In genomic region chr10:30929231-30929820, GRCh38 we compare ENCODE assay signal across 8 cellular contexts.
DNase-seq lines count a peak whose midpoint lies in the region; ATAC-seq and TF ChIP-seq lines count a peak whose summit lies in the region.
"Not testable (repeated sequence)": the region's sequence is repeated elsewhere in the genome, so short reads cannot be mapped to it uniquely, and the experiment has no call there.

No MANE protein-coding gene starts in this region.

- not testable (repeated sequence) for TF ChIP-seq CTCF in CD8-positive, alpha-beta T cell (IDR thresholded peaks at IDR 0.05); OCI-LY3 (IDR thresholded peaks at IDR 0.05; ENCODE audit: low read depth, low read length)

- peak overlapping the region; percentile 81 for H3K4me3 Mint-ChIP-seq in CD8-positive, alpha-beta T cell
- peak overlapping the region; percentile 60 for H3K4me3 Mint-ChIP-seq in activated T-cell treated with anti-CD3 and anti-CD28 coated beads, Interleukin-2, amount 50 U/mL, for 24 hours
- peak overlapping the region; percentile 78 for H3K4me3 Mint-ChIP-seq in activated naive CD8-positive, alpha-beta T cell
- H3K4me3 Mint-ChIP-seq in naive thymus-derived CD4-positive, alpha-beta T cell = peak overlapping the region; percentile 69 to 89 (median 83)

- intact Hi-C loops in CD8-positive, alpha-beta T cell (cut with DNase I, micrococcal nuclease) = not testable (repeated sequence)
- intact Hi-C loops in naive thymus-derived CD4-positive, alpha-beta T cell (cut with micrococcal nuclease) = loop anchor here in 1 of 2 donors (2.0 kb wide), 1 partner anchor 145 kb away; no protein-coding TSS in a partner anchor

- peak overlapping the region; percentile 14 for H3K27ac ChIP-seq in CD8-positive, alpha-beta T cell (ENCODE audit: low read depth, low read length)
- peak overlapping the region; percentile 79 for H3K27ac ChIP-seq in OCI-LY3 (ENCODE audit: low read length)
- H3K27ac ChIP-seq in naive thymus-derived CD4-positive, alpha-beta T cell (ENCODE audit: low read depth, low read length) = peak overlapping the region; percentile 30
- H3K27ac ChIP-seq in thymus (ENCODE audit: low read depth) = peak overlapping the region; percentile 61

- peak in 2 of 7 experiments; percentile 11 to 51 for DNase-seq in CD8-positive, alpha-beta T cell
- not testable (repeated sequence) for DNase-seq in activated T-cell treated with anti-CD3 and anti-CD28 coated beads, Interleukin-2, amount 50 U/mL, for 24 hours
- peak in 6 of 9 donors; percentile 13 to 50 (median 31) for DNase-seq in naive thymus-derived CD4-positive, alpha-beta T cell

- peak overlapping the region; percentile 88 for H3K27ac Mint-ChIP-seq in CD8-positive, alpha-beta T cell
- H3K27ac Mint-ChIP-seq in activated T-cell treated with anti-CD3 and anti-CD28 coated beads, Interleukin-2, amount 50 U/mL, for 24 hours = peak overlapping the region; percentile 19
- H3K27ac Mint-ChIP-seq in activated naive CD8-positive, alpha-beta T cell = peak overlapping the region; percentile 76
- H3K27ac Mint-ChIP-seq in naive thymus-derived CD4-positive, alpha-beta T cell = peak overlapping the region; percentile 80 to 92 (median 84)

- H3K4me3 ChIP-seq in CD8-positive, alpha-beta T cell (ENCODE audit: low read depth, low read length) = peak overlapping the region; percentile 20
- H3K4me3 ChIP-seq in OCI-LY3 (ENCODE audit: low read length) = peak overlapping the region; percentile 74
- H3K4me3 ChIP-seq in naive thymus-derived CD4-positive, alpha-beta T cell (ENCODE audit: low read length) = peak overlapping the region; percentile 16
- H3K4me3 ChIP-seq in thymus (ENCODE audit: low read length) = peak overlapping the region; percentile 3

- H4K20me1 ChIP-seq in OCI-LY3 (ENCODE audit: insufficient read depth, low read length) = not testable (repeated sequence)

- not testable (repeated sequence) for H3K79me2 ChIP-seq in OCI-LY3 (ENCODE audit: low read length)

- H3K4me2 ChIP-seq in OCI-LY3 (ENCODE audit: low read length) = peak overlapping the region; percentile 94

- not testable (repeated sequence) for H3K9me3 ChIP-seq in CD8-positive, alpha-beta T cell (ENCODE audit: low read length); OCI-LY3 (ENCODE audit: insufficient read depth, low read length); naive thymus-derived CD4-positive, alpha-beta T cell (ENCODE audit: control insufficient read depth in 2 of 3, low read length in 3 of 3); thymus (ENCODE audit: control insufficient read depth)

- H3K36me3 ChIP-seq in CD8-positive, alpha-beta T cell (ENCODE audit: insufficient read depth, low read length); OCI-LY3 (replicated peaks; ENCODE audit: low read depth, low read length); naive thymus-derived CD4-positive, alpha-beta T cell (ENCODE audit: control insufficient read depth in 2 of 3, insufficient read depth in 3 of 3, low read length in 3 of 3); thymus (ENCODE audit: control insufficient read depth, insufficient read depth): not testable (repeated sequence)

- not testable (repeated sequence) for H3K27me3 ChIP-seq in CD8-positive, alpha-beta T cell (ENCODE audit: insufficient read depth, low read length); OCI-LY3 (ENCODE audit: low read depth, low read length); naive thymus-derived CD4-positive, alpha-beta T cell (ENCODE audit: control insufficient read depth in 2 of 2, insufficient read depth in 2 of 2, low read length in 2 of 2); thymus (ENCODE audit: control insufficient read depth, insufficient read depth)

- not testable (repeated sequence) for H3K27me3 Mint-ChIP-seq in CD8-positive, alpha-beta T cell (ENCODE audit: low read depth); activated T-cell treated with anti-CD3 and anti-CD28 coated beads, Interleukin-2, amount 50 U/mL, for 24 hours; activated naive CD8-positive, alpha-beta T cell; naive thymus-derived CD4-positive, alpha-beta T cell

- peak; percentile 48 for ATAC-seq in CD8-positive, alpha-beta T cell
- ATAC-seq in GM19452 (IDR thresholded peaks at IDR 0.05; ENCODE audit: unreplicated experiment) (peak; percentile 18), HG03097 (IDR thresholded peaks at IDR 0.05; ENCODE audit: low FRiP score, unreplicated experiment) (peak; percentile 21)
- not testable (repeated sequence) for ATAC-seq in naive thymus-derived CD4-positive, alpha-beta T cell

- not testable (repeated sequence) for H3K4me1 ChIP-seq in CD8-positive, alpha-beta T cell (ENCODE audit: insufficient read depth, low read length); naive thymus-derived CD4-positive, alpha-beta T cell (ENCODE audit: control insufficient read depth in 2 of 2, insufficient read depth in 2 of 2, low read length in 2 of 2); thymus (ENCODE audit: control insufficient read depth, insufficient read depth, low read length)
- peaks cover 17% of the 10 kb centered on the region for H3K4me1 ChIP-seq in OCI-LY3 (ENCODE audit: low read length)

- peak overlapping the region; percentile 65 for H3K9ac ChIP-seq in OCI-LY3 (ENCODE audit: low read length)

- peaks cover 29% of the 10 kb centered on the region for H3K36me3 Mint-ChIP-seq in CD8-positive, alpha-beta T cell
- H3K36me3 Mint-ChIP-seq in activated T-cell treated with anti-CD3 and anti-CD28 coated beads, Interleukin-2, amount 50 U/mL, for 24 hours (ENCODE audit: low read depth) = peaks cover 23% of the 10 kb centered on the region
- H3K36me3 Mint-ChIP-seq in activated naive CD8-positive, alpha-beta T cell = peaks cover 14% of the 10 kb centered on the region
- peaks cover 8 to 32% (median 25%) of the 10 kb centered on the region in 5 donors for H3K36me3 Mint-ChIP-seq in naive thymus-derived CD4-positive, alpha-beta T cell

- WGBS in thymus = 16% methylated on average over 13 of the region's 13 CpGs

- not testable (repeated sequence) for H2AFZ ChIP-seq in OCI-LY3 (ENCODE audit: low read depth, low read length)

- POLR2A ChIA-PET in CD8-positive, alpha-beta T cell (lab: Charles Lee) = interaction anchor here (0.6 kb wide), 1 partner anchor 33 kb away, joined by 3 read pairs; no protein-coding TSS in a partner anchor
- POLR2A ChIA-PET in naive thymus-derived CD4-positive, alpha-beta T cell (lab: Charles Lee) = not testable (repeated sequence)

- H3K4me1 Mint-ChIP-seq in CD8-positive, alpha-beta T cell (ENCODE audit: low read depth) = peaks cover 14% of the 10 kb centered on the region
- H3K4me1 Mint-ChIP-seq in activated T-cell treated with anti-CD3 and anti-CD28 coated beads, Interleukin-2, amount 50 U/mL, for 24 hours (ENCODE audit: low read depth) = peaks cover 13% of the 10 kb centered on the region
- peaks cover 12% of the 10 kb centered on the region for H3K4me1 Mint-ChIP-seq in activated naive CD8-positive, alpha-beta T cell (ENCODE audit: low read depth)
- peaks cover 3 to 13% (median 12%) of the 10 kb centered on the region in 7 donors for H3K4me1 Mint-ChIP-seq in naive thymus-derived CD4-positive, alpha-beta T cell

- H3K9me3 Mint-ChIP-seq in CD8-positive, alpha-beta T cell = peaks cover 11% of the 10 kb centered on the region
- peaks cover 15% of the 10 kb centered on the region for H3K9me3 Mint-ChIP-seq in activated T-cell treated with anti-CD3 and anti-CD28 coated beads, Interleukin-2, amount 50 U/mL, for 24 hours
- peaks cover 10% of the 10 kb centered on the region for H3K9me3 Mint-ChIP-seq in activated naive CD8-positive, alpha-beta T cell (ENCODE audit: low read depth)
- H3K9me3 Mint-ChIP-seq in naive thymus-derived CD4-positive, alpha-beta T cell = peaks cover 2 to 14% (median 8%) of the 10 kb centered on the region in 11 donors

- CTCF ChIA-PET in CD8-positive, alpha-beta T cell (lab: Charles Lee) = interaction anchor here (1.3 kb wide), 1 partner anchor 146 kb away, joined by 4 read pairs; no protein-coding TSS in a partner anchor
- CTCF ChIA-PET in naive thymus-derived CD4-positive, alpha-beta T cell (lab: Charles Lee) = interaction anchor here (0.6 kb wide), 1 partner anchor 499 kb away, joined by 3 read pairs; no protein-coding TSS in a partner anchor

Comparison
In these comparisons a context has a peak if more than half of its experiments do, and no peak if none do; other contexts are left out.
1. H3K27ac ChIP-seq: peak in every context shown above with its lines; median percentile 79 in OCI-LY3; 61 in thymus; 30 in naive thymus-derived CD4-positive, alpha-beta T cell; 14 in CD8-positive, alpha-beta T cell.
2. H3K4me3 ChIP-seq: peak in every context shown above with its lines; median percentile 74 in OCI-LY3; 20 in CD8-positive, alpha-beta T cell; 16 in naive thymus-derived CD4-positive, alpha-beta T cell; 3 in thymus.
3. H3K27ac Mint-ChIP-seq: peak in every context shown above with its lines; median percentile 88 in CD8-positive, alpha-beta T cell; 84 in naive thymus-derived CD4-positive, alpha-beta T cell; 76 in activated naive CD8-positive, alpha-beta T cell; 19 in activated T-cell treated with anti-CD3 and anti-CD28 coated beads, Interleukin-2, amount 50 U/mL, for 24 hours.